ENCODE assay signal across 1 cellular context in the genomic region with DNA sequence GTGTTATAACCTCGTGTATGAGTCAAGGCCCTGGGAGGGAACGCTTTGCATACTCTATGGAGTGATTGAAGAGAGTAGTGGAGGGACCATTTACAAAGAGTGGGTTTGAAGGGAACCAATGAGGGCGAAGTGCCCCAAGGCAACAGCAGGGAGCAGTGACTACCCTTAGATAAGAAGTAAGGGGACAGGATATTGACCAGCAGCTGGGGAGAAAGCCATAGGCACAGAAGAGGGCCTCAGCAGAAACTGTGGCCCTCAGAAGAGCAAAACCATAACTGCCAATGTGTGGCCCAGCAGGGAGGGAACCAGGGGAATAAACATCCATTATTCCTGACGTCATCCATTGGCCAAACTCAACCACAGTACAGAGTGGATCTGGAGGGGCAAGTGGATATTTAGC.
TF ChIP-seq lines count a peak whose summit lies in the region.

No MANE protein-coding gene starts in this region.

TF ChIP-seq in H1, 55 proteins besides CTCF, POLR2A, EP300 and RAD21:
- TF ChIP-seq RFX5 (IDR thresholded peaks at IDR 0.05; ENCODE audit: borderline replicate concordance, low read depth, low read length) (no peak), POU5F1 (IDR thresholded peaks at IDR 0.05; ENCODE audit: low read depth, low read length) (no peak), SP4 (IDR thresholded peaks at IDR 0.05; ENCODE audit: low read length) (no peak), CREB1 (IDR thresholded peaks at IDR 0.05) (no peak), TEAD4 (IDR thresholded peaks at IDR 0.05; ENCODE audit: low read depth, low read length) (no peak), BACH1 (IDR thresholded peaks at IDR 0.05; ENCODE audit: low read length) (no peak), CTBP2 (IDR thresholded peaks at IDR 0.05; ENCODE audit: borderline replicate concordance, insufficient read depth, insufficient read length, low read length) (no peak), CHD2 (IDR thresholded peaks at IDR 0.05; ENCODE audit: low read length) (no peak), SIN3A (conservative IDR thresholded peaks at IDR 0.05 in 1 of 2, IDR thresholded peaks at IDR 0.05 in 1 of 2; ENCODE audit: low read depth in 1 of 2, low read length in 2 of 2) (no peak), YY1 (IDR thresholded peaks at IDR 0.05; ENCODE audit: low read depth, low read length) (no peak), ASH2L (IDR thresholded peaks at IDR 0.05; ENCODE audit: low read length) (no peak), NRF1 (IDR thresholded peaks at IDR 0.05; ENCODE audit: low read depth, low read length) (no peak), CHD1 (IDR thresholded peaks at IDR 0.05; ENCODE audit: low read depth, low read length) (no peak), SRF (IDR thresholded peaks at IDR 0.05; ENCODE audit: low read depth, low read length) (no peak), SAP30 (IDR thresholded peaks at IDR 0.05; ENCODE audit: insufficient read depth, insufficient replicate concordance, low read length) (no peak), JUND (IDR thresholded peaks at IDR 0.05; ENCODE audit: low read length) (no peak)
- TF ChIP-seq, protein P1, sequence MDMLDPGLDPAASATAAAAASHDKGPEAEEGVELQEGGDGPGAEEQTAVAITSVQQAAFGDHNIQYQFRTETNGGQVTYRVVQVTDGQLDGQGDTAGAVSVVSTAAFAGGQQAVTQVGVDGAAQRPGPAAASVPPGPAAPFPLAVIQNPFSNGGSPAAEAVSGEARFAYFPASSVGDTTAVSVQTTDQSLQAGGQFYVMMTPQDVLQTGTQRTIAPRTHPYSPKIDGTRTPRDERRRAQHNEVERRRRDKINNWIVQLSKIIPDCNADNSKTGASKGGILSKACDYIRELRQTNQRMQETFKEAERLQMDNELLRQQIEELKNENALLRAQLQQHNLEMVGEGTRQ (IDR thresholded peaks at IDR 0.05; ENCODE audit: low read length): no peak
- TF ChIP-seq, protein P2, sequence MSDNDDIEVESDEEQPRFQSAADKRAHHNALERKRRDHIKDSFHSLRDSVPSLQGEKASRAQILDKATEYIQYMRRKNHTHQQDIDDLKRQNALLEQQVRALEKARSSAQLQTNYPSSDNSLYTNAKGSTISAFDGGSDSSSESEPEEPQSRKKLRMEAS (IDR thresholded peaks at IDR 0.05): no peak
- TF ChIP-seq, protein P3, sequence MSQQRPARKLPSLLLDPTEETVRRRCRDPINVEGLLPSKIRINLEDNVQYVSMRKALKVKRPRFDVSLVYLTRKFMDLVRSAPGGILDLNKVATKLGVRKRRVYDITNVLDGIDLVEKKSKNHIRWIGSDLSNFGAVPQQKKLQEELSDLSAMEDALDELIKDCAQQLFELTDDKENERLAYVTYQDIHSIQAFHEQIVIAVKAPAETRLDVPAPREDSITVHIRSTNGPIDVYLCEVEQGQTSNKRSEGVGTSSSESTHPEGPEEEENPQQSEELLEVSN (IDR thresholded peaks at IDR 0.05): no peak
TF ChIP-seq in H1: peak in this region for 0.
